24 cellular contexts compared by ENCODE assay signal in genomic region chr11:61691378-61692156, GRCh38. TPM values are rescaled to one million over a fixed set of nuclear protein-coding genes. Genes with fewer than 3 reads are reported as not detected.
DNase-seq lines count a peak whose midpoint lies in the region; ATAC-seq and TF ChIP-seq lines count a peak whose summit lies in the region.
"Had no signal": no experiment of that assay in that cellular context is flagged by ENCODE, and none has a peak within 500 bp of the region (broad histone marks: within the 10 kb centered on the region; RNA-seq: fewer than 3 reads in every experiment).

No MANE protein-coding gene starts in this region.

- POLR2A ChIA-PET in MCF 10A (lab: Yijun Ruan, JAX) = interaction anchor here (0.8 kb wide), 1 partner anchor 10 kb away, joined by 3 read pairs; no protein-coding TSS in a partner anchor

- TF ChIP-seq EP300 in transverse colon (IDR thresholded peaks at IDR 0.05; ENCODE audit: low read depth) = no peak

- H3K4me3 ChIP-seq in breast epithelium (no peak overlapping the region), body of pancreas (no peak overlapping the region), transverse colon (no peak overlapping the region)
- H3K4me3 ChIP-seq: cardiac muscle cell, gastrocnemius medialis, mucosa of descending colon, tibial nerve had no signal

- no peak overlapping the region for H3K27ac Mint-ChIP-seq in MCF 10A (ENCODE audit: low read depth, unreplicated experiment)
- H3K27ac Mint-ChIP-seq: CD8-positive, alpha-beta T cell; stimulated activated memory B cell treated with anti-CD40 and anti-IgM and Interleukin-4, amounts not matched to agents 10 μg/mL and 1 μg/mL and 100 μg/mL, for 72 hours had no signal

- H3K4me3 Mint-ChIP-seq in MCF 10A (ENCODE audit: unreplicated experiment) = no peak overlapping the region
- H3K4me3 Mint-ChIP-seq: CD8-positive, alpha-beta T cell; stimulated activated memory B cell treated with anti-CD40 and anti-IgM and Interleukin-4, amounts not matched to agents 10 μg/mL and 1 μg/mL and 100 μg/mL, for 72 hours had no signal

- intact Hi-C loops in breast epithelium (cut with DNase I; ENCODE audit: low total_unique reads) = no loop called here
- intact Hi-C loops in MCF 10A (cut with micrococcal nuclease) = no loop called here
- intact Hi-C loops in body of pancreas (cut with DNase I) = no loop called here
- intact Hi-C loops in transverse colon (cut with DNase I; ENCODE audit: low total_unique reads) = no loop called here

- TF ChIP-seq POLR2A in breast epithelium (IDR thresholded peaks at IDR 0.05) (no peak), body of pancreas (IDR thresholded peaks at IDR 0.05) (no peak), transverse colon (IDR thresholded peaks at IDR 0.05) (no peak)

- WGBS in body of pancreas, 2 donors = 73 to 85% methylated on average over 9 to 12 of the region's 12 CpGs
- 56% methylated on average over 11 of the region's 12 CpGs; no CpG with 5 or more reads in 1 of the 2 donors for WGBS in transverse colon (ENCODE audit: low coverage in 1 of 2), 2 donors

- no peak for ATAC-seq in body of pancreas
- ATAC-seq: CD8-positive, alpha-beta T cell; gastrocnemius medialis; left lobe of liver; stimulated activated memory B cell treated with anti-CD40 and anti-IgM and Interleukin-4, amounts not matched to agents 10 μg/mL and 1 μg/mL and 100 μg/mL, for 72 hours had no signal

- H3K4me1 ChIP-seq in breast epithelium (peaks cover 17 to 44% of the 10 kb centered on the region in 2 donors), body of pancreas (peaks cover 78% of the 10 kb centered on the region), transverse colon (peaks cover 41 to 86% (median 74%) of the 10 kb centered on the region in 4 donors)

- BruUV-seq in MCF 10A (replicated peaks; lab: Mats Ljungman, UMichigan) = no TSS peak

- H3K36me3 ChIP-seq in breast epithelium (no peaks in the 10 kb centered on the region), body of pancreas (replicated peaks in 1 of 2; ENCODE audit: insufficient read depth in 1 of 2, low read depth in 2 of 2) (no peaks in the 10 kb centered on the region), transverse colon (no peaks in the 10 kb centered on the region)
- H3K36me3 ChIP-seq: cardiac muscle cell, gastrocnemius medialis, tibial nerve had no signal

- DNase-seq in breast epithelium (ENCODE audit: low spot score in 2 of 2) (no peak), MCF 10A (ENCODE audit: unreplicated experiment) (no peak), NCI-H2081 (lab: John Stamatoyannopoulos, UW) (peak; percentile 87 to 96), body of pancreas (peak in 1 of 4 donors; percentile 13), transverse colon (no peak), cerebellar cortex (ENCODE audit: low spot score) (no peak), activated gamma-delta T cell (lab: John Stamatoyannopoulos, UW) (no peak), RKO (ENCODE audit: low spot score) (no peak)
- DNase-seq: activated CD4-positive, alpha-beta T cell treated with anti-CD3 and anti-CD28 coated beads for 48 hours; activated effector memory CD4-positive, alpha-beta T cell treated with Interleukin-2 at 50 U/mL for 16 hours; CD8-positive, alpha-beta T cell; EL; erythroblast; gastrocnemius medialis; HCEC 1CT; KG1; NCI-H526 treated with DMSO at 0.1 percent for 48 hours; SK-N-SH; T1000 had no signal

- H3K27me3 ChIP-seq in breast epithelium (no peaks in the 10 kb centered on the region), body of pancreas (no peaks in the 10 kb centered on the region), transverse colon (no peaks in the 10 kb centered on the region)
- H3K27me3 ChIP-seq: cardiac muscle cell, gastrocnemius medialis, tibial nerve had no signal

- peaks cover 27% of the 10 kb centered on the region for H3K4me1 Mint-ChIP-seq in MCF 10A (ENCODE audit: insufficient read depth, unreplicated experiment)

- H3K27me3 Mint-ChIP-seq in MCF 10A (ENCODE audit: insufficient read depth, unreplicated experiment) = no peaks in the 10 kb centered on the region

- TF ChIP-seq CTCF in breast epithelium (IDR thresholded peaks at IDR 0.05) (no peak), MCF 10A (IDR thresholded peaks at IDR 0.05; ENCODE audit: unreplicated experiment) (no peak), body of pancreas (IDR thresholded peaks at IDR 0.05) (no peak), transverse colon (IDR thresholded peaks at IDR 0.05) (no peak)

- H3K36me3 Mint-ChIP-seq in MCF 10A (ENCODE audit: insufficient read depth, unreplicated experiment) = no peaks in the 10 kb centered on the region
- H3K36me3 Mint-ChIP-seq: CD8-positive, alpha-beta T cell; stimulated activated memory B cell treated with anti-CD40 and anti-IgM and Interleukin-4, amounts not matched to agents 10 μg/mL and 1 μg/mL and 100 μg/mL, for 72 hours had no signal

- H3K9me3 ChIP-seq in breast epithelium = no peaks in the 10 kb centered on the region
- H3K9me3 ChIP-seq in body of pancreas = no peaks in the 10 kb centered on the region
- H3K9me3 ChIP-seq in transverse colon = no peaks in the 10 kb centered on the region
- H3K9me3 ChIP-seq: gastrocnemius medialis, mucosa of descending colon, SK-N-SH, tibial nerve had no signal

- CTCF ChIA-PET in MCF 10A (lab: Yijun Ruan, JAX) = interaction anchor here (1.1 to 1.5 kb wide), 3 partner anchors 10 to 42 kb away, joined by 3 to 5 read pairs (median 5); no protein-coding TSS in a partner anchor

- H3K27ac ChIP-seq in breast epithelium = peak overlapping the region; percentile 71 to 97
- H3K27ac ChIP-seq in body of pancreas = peak overlapping the region in 3 of 4 donors; percentile 18 to 46 (median 39)
- peak overlapping the region; percentile 85 to 90 (median 88) for H3K27ac ChIP-seq in transverse colon
- H3K27ac ChIP-seq: cardiac muscle cell, gastrocnemius medialis, tibial nerve had no signal

- in situ Hi-C loops in transverse colon (cut with MboI; ENCODE audit: low pct_ligation_motif_present in 1 of 4, low pct_unique_long_range_greater_than_20kb in 1 of 4, low sequenced_read_pairs in 3 of 4) = no loop called here

- no peaks in the 10 kb centered on the region for H3K9me3 Mint-ChIP-seq in MCF 10A (ENCODE audit: unreplicated experiment)
- H3K9me3 Mint-ChIP-seq: CD8-positive, alpha-beta T cell; stimulated activated memory B cell treated with anti-CD40 and anti-IgM and Interleukin-4, amounts not matched to agents 10 μg/mL and 1 μg/mL and 100 μg/mL, for 72 hours had no signal

RNA-seq across cellular contexts. Expression of gene DAGLA, which starts 11.4 kb away (rescaled TPM):
- total RNA-seq in breast epithelium = 1 to 10 TPM; 2.4 to 4.5 (median 3.3) TPM
- 1.0 and 1.5 TPM in 2 replicates for total RNA-seq in MCF 10A (2022)
- total RNA-seq in body of pancreas = 1 to 10 TPM; 7.0 to 9.9 TPM
- total RNA-seq in transverse colon = 10 to 100 TPM; 11.9 to 31.4 (median 17.0) TPM

Comparison
In these comparisons a context has a peak if more than half of its experiments do, and no peak if none do; other contexts are left out.
1. DNase-seq: peak in NCI-H2081 (2 of 2); none in breast epithelium (0 of 2), MCF 10A (single experiment), transverse colon (single experiment), cerebellar cortex (single experiment), activated gamma-delta T cell (single experiment) and RKO (single experiment).
2. Peak in every context shown above with its lines, with median percentiles within 50 percentile points of each other: H3K27ac ChIP-seq.